Comparison of ENCODE assay signal across 1 cellular context in the genomic region with DNA sequence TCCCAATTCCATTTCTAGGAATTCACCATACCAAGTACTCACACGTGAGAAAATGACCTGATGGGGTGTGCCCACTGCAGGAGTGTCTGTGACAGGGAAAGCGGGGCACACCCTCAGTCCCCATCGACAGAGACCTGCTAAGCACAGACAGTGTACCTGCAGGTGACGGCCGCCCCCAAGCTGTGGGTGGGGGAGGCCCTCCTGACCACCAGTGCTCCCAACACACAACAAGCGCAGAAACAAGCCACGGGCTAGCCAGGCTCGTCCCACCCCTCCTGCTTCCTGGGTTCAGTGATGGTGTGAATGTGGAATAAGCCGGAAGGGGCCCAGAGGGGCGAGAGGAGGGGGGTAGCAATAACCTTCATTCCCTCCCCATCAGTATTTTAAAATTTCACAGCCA.
TF ChIP-seq lines count a peak whose summit lies in the region.

No MANE protein-coding gene starts in this region.

TF ChIP-seq in WTC11, 78 proteins besides CTCF, POLR2A, EP300 and RAD21 (continued from another document):
- TF ChIP-seq, protein P1, sequence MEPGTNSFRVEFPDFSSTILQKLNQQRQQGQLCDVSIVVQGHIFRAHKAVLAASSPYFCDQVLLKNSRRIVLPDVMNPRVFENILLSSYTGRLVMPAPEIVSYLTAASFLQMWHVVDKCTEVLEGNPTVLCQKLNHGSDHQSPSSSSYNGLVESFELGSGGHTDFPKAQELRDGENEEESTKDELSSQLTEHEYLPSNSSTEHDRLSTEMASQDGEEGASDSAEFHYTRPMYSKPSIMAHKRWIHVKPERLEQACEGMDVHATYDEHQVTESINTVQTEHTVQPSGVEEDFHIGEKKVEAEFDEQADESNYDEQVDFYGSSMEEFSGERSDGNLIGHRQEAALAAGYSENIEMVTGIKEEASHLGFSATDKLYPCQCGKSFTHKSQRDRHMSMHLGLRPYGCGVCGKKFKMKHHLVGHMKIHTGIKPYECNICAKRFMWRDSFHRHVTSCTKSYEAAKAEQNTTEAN (CRISPR knock-in tag; IDR thresholded peaks at IDR 0.05): no peak
- TF ChIP-seq FOXJ3 (CRISPR knock-in tag; IDR thresholded peaks at IDR 0.05; ENCODE audit: borderline replicate concordance): no peak
- TF ChIP-seq, protein P2, sequence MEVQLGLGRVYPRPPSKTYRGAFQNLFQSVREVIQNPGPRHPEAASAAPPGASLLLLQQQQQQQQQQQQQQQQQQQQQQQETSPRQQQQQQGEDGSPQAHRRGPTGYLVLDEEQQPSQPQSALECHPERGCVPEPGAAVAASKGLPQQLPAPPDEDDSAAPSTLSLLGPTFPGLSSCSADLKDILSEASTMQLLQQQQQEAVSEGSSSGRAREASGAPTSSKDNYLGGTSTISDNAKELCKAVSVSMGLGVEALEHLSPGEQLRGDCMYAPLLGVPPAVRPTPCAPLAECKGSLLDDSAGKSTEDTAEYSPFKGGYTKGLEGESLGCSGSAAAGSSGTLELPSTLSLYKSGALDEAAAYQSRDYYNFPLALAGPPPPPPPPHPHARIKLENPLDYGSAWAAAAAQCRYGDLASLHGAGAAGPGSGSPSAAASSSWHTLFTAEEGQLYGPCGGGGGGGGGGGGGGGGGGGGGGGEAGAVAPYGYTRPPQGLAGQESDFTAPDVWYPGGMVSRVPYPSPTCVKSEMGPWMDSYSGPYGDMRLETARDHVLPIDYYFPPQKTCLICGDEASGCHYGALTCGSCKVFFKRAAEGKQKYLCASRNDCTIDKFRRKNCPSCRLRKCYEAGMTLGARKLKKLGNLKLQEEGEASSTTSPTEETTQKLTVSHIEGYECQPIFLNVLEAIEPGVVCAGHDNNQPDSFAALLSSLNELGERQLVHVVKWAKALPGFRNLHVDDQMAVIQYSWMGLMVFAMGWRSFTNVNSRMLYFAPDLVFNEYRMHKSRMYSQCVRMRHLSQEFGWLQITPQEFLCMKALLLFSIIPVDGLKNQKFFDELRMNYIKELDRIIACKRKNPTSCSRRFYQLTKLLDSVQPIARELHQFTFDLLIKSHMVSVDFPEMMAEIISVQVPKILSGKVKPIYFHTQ (CRISPR knock-in tag; IDR thresholded peaks at IDR 0.05): no peak
- TF ChIP-seq ZNF416 (CRISPR knock-in tag; IDR thresholded peaks at IDR 0.05): no peak
- no peak for TF ChIP-seq NR1H2 (CRISPR knock-in tag; IDR thresholded peaks at IDR 0.05)
- no peak for TF ChIP-seq RELA (CRISPR knock-in tag; IDR thresholded peaks at IDR 0.05; ENCODE audit: borderline replicate concordance)
- no peak for TF ChIP-seq GTF2I (CRISPR knock-in tag; conservative IDR thresholded peaks at IDR 0.05)
- TF ChIP-seq JAZF1 (CRISPR knock-in tag; IDR thresholded peaks at IDR 0.05): no peak
- TF ChIP-seq, protein P3, sequence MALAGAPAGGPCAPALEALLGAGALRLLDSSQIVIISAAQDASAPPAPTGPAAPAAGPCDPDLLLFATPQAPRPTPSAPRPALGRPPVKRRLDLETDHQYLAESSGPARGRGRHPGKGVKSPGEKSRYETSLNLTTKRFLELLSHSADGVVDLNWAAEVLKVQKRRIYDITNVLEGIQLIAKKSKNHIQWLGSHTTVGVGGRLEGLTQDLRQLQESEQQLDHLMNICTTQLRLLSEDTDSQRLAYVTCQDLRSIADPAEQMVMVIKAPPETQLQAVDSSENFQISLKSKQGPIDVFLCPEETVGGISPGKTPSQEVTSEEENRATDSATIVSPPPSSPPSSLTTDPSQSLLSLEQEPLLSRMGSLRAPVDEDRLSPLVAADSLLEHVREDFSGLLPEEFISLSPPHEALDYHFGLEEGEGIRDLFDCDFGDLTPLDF (CRISPR knock-in tag; IDR thresholded peaks at IDR 0.05): no peak
- no peak for TF ChIP-seq ZNF423 (CRISPR knock-in tag; IDR thresholded peaks at IDR 0.05)
- TF ChIP-seq, protein P4, sequence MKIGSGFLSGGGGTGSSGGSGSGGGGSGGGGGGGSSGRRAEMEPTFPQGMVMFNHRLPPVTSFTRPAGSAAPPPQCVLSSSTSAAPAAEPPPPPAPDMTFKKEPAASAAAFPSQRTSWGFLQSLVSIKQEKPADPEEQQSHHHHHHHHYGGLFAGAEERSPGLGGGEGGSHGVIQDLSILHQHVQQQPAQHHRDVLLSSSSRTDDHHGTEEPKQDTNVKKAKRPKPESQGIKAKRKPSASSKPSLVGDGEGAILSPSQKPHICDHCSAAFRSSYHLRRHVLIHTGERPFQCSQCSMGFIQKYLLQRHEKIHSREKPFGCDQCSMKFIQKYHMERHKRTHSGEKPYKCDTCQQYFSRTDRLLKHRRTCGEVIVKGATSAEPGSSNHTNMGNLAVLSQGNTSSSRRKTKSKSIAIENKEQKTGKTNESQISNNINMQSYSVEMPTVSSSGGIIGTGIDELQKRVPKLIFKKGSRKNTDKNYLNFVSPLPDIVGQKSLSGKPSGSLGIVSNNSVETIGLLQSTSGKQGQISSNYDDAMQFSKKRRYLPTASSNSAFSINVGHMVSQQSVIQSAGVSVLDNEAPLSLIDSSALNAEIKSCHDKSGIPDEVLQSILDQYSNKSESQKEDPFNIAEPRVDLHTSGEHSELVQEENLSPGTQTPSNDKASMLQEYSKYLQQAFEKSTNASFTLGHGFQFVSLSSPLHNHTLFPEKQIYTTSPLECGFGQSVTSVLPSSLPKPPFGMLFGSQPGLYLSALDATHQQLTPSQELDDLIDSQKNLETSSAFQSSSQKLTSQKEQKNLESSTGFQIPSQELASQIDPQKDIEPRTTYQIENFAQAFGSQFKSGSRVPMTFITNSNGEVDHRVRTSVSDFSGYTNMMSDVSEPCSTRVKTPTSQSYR (CRISPR knock-in tag; IDR thresholded peaks at IDR 0.05): no peak
